Comparison of ENCODE assay signal across 29 cellular contexts in the genomic region with DNA sequence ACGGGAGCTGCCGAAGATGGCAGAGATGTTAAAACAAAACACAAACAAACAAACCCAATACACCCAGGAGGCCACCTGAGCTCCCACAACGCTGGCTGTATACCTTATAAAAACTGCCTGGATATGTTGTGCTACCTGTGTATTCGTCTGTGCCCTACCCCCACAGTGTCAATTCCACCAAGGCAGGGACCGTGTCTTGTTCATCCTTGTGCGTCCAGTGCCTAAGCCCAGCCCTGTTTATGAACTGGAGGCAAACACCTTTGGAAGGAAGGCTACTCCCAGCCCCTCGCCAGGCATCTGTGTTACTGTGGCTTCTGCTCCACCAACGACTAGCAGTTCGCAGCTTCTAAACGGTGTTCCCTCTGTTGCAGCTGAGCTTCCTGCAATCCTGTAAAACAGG.
"Had no signal": no experiment of that assay in that cellular context is flagged by ENCODE, and none has a peak within 500 bp of the region (broad histone marks: within the 10 kb centered on the region; RNA-seq: fewer than 3 reads in every experiment).

No MANE protein-coding gene starts in this region.

- DNase-seq: activated CD4-positive, alpha-beta memory T cell treated with anti-CD3 and anti-CD28 coated beads for 36 hours; activated CD4-positive, alpha-beta T cell treated with anti-CD3 and anti-CD28 coated beads for 36 hours; activated CD4-positive, alpha-beta T cell treated with anti-CD3 and anti-CD28 coated beads, Interleukin-2, amount 10 ng/mL, durations not matched to agents 24 days and 14 days; activated CD4-positive, CD25-positive, alpha-beta regulatory T cell; activated CD4-positive, CD25-positive, alpha-beta regulatory T cell treated with anti-CD3 and anti-CD28 coated beads, Interleukin-2, amount 50 U/mL, for 72 hours; activated CD8-positive, alpha-beta memory T cell treated with anti-CD3 and anti-CD28 coated beads, Interleukin-2, amount 10 ng/mL, durations not matched to agents 7 days and 5 days; activated CD8-positive, alpha-beta memory T cell treated with anti-CD3 and anti-CD28 coated beads, Interleukin-2, amount 50 U/mL, for 4 hours; activated CD8-positive, alpha-beta T cell treated with anti-CD3 and anti-CD28 coated beads, Interleukin-2, amount 10 ng/mL, durations not matched to agents 7 days and 5 days; activated effector memory CD4-positive, alpha-beta T cell treated with anti-CD3 and anti-CD28 coated beads, Interleukin-2, amount 50 U/mL, for 16 hours; activated naive CD4-positive, alpha-beta T cell treated with anti-CD3 and anti-CD28 coated beads, Interleukin-2, amount 10 ng/mL, durations not matched to agents 7 days and 5 days; activated naive CD8-positive, alpha-beta T cell treated with anti-CD3 and anti-CD28 coated beads, Interleukin-2, amount 10 ng/mL, durations not matched to agents 7 days and 5 days; activated T-cell treated with anti-CD3 and anti-CD28 coated beads, Interleukin-2, amount 50 U/mL, for 1 hour; activated T-cell treated with anti-CD3 and anti-CD28 coated beads, Interleukin-2, amount 50 U/mL, for 48 hours; amniotic stem cell; anterior cingulate cortex; brain microvascular endothelial cell; dorsolateral prefrontal cortex; effector memory CD4-positive, alpha-beta T cell; endodermal cell; foreskin fibroblast; glutamatergic neuron; T-helper 2 cell had no signal

- H3K27ac ChIP-seq: brain microvascular endothelial cell, coronary artery, dorsolateral prefrontal cortex had no signal

- H3K36me3 Mint-ChIP-seq: activated CD4-positive, alpha-beta memory T cell treated with anti-CD3 and anti-CD28 coated beads for 36 hours; activated CD8-positive, alpha-beta memory T cell treated with anti-CD3 and anti-CD28 coated beads, Interleukin-2, amount 10 ng/mL, durations not matched to agents 7 days and 5 days; activated naive CD4-positive, alpha-beta T cell treated with anti-CD3 and anti-CD28 coated beads, Interleukin-2, amount 10 ng/mL, durations not matched to agents 7 days and 5 days; activated naive CD4-positive, alpha-beta T cell treated with anti-CD3 and anti-CD28 coated beads, Interleukin-2, amount 50 U/mL, for 72 hours; activated naive CD8-positive, alpha-beta T cell treated with anti-CD3 and anti-CD28 coated beads, Interleukin-2, amount 10 ng/mL, durations not matched to agents 7 days and 5 days had no signal

- H3K36me3 ChIP-seq: brain microvascular endothelial cell had no signal

- ATAC-seq: activated CD4-positive, alpha-beta T cell treated with anti-CD3 and anti-CD28 coated beads for 36 hours; activated CD8-positive, alpha-beta memory T cell treated with anti-CD3 and anti-CD28 coated beads, Interleukin-2, amount 10 ng/mL, durations not matched to agents 7 days and 5 days; activated CD8-positive, alpha-beta T cell treated with anti-CD3 and anti-CD28 coated beads, Interleukin-2, amount 10 ng/mL, durations not matched to agents 7 days and 5 days; activated naive CD4-positive, alpha-beta T cell treated with anti-CD3 and anti-CD28 coated beads, Interleukin-2, amount 50 U/mL, for 72 hours; esophagus mucosa had no signal

- H3K4me3 Mint-ChIP-seq: activated CD4-positive, alpha-beta memory T cell treated with anti-CD3 and anti-CD28 coated beads for 36 hours; activated CD4-positive, alpha-beta T cell treated with anti-CD3 and anti-CD28 coated beads for 36 hours; activated CD4-positive, alpha-beta T cell treated with anti-CD3 and anti-CD28 coated beads, Interleukin-2, amount 10 ng/mL, durations not matched to agents 24 days and 14 days; activated CD8-positive, alpha-beta memory T cell treated with anti-CD3 and anti-CD28 coated beads, Interleukin-2, amount 10 ng/mL, durations not matched to agents 7 days and 5 days; activated CD8-positive, alpha-beta T cell treated with anti-CD3 and anti-CD28 coated beads, Interleukin-2, amount 10 ng/mL, durations not matched to agents 7 days and 5 days; activated naive CD4-positive, alpha-beta T cell treated with anti-CD3 and anti-CD28 coated beads, Interleukin-2, amount 10 ng/mL, durations not matched to agents 7 days and 5 days; activated naive CD8-positive, alpha-beta T cell treated with anti-CD3 and anti-CD28 coated beads, Interleukin-2, amount 10 ng/mL, durations not matched to agents 7 days and 5 days; activated T-helper 1 cell treated with anti-CD3 and anti-CD28 coated beads, Interleukin-12 subunit alpha, Interleukin-12 subunit beta, Interleukin-2, Interleukin-4 antibody, amounts not matched to agents 30 ng/mL and 10 ng/mL and 1 ng/mL, durations not matched to agents 14 hours and 24 hours and 36 hours; central memory CD8-positive, alpha-beta T cell; dendritic cell treated with granulocyte-macrophage colony-stimulating factor and Interleukin-4, amounts not matched to agents 40 ng/mL and 50 ng/mL, for 4 days; endodermal cell had no signal

- H3K27ac Mint-ChIP-seq: activated CD4-positive, alpha-beta memory T cell treated with anti-CD3 and anti-CD28 coated beads for 36 hours; activated CD4-positive, alpha-beta T cell treated with anti-CD3 and anti-CD28 coated beads for 36 hours; activated CD4-positive, alpha-beta T cell treated with anti-CD3 and anti-CD28 coated beads, Interleukin-2, amount 10 ng/mL, durations not matched to agents 24 days and 14 days; activated CD8-positive, alpha-beta memory T cell treated with anti-CD3 and anti-CD28 coated beads, Interleukin-2, amount 10 ng/mL, durations not matched to agents 7 days and 5 days; activated CD8-positive, alpha-beta T cell treated with anti-CD3 and anti-CD28 coated beads, Interleukin-2, amount 10 ng/mL, durations not matched to agents 7 days and 5 days; activated naive CD4-positive, alpha-beta T cell treated with anti-CD3 and anti-CD28 coated beads, Interleukin-2, amount 10 ng/mL, durations not matched to agents 7 days and 5 days; activated naive CD4-positive, alpha-beta T cell treated with anti-CD3 and anti-CD28 coated beads, Interleukin-2, amount 50 U/mL, for 72 hours; activated naive CD8-positive, alpha-beta T cell treated with anti-CD3 and anti-CD28 coated beads, Interleukin-2, amount 10 ng/mL, durations not matched to agents 7 days and 5 days; activated T-helper 1 cell treated with anti-CD3 and anti-CD28 coated beads, Interleukin-12 subunit alpha, Interleukin-12 subunit beta, Interleukin-2, Interleukin-4 antibody, amounts not matched to agents 30 ng/mL and 10 ng/mL and 1 ng/mL, durations not matched to agents 14 hours and 24 hours and 36 hours; activated T-helper 2 cell treated with anti-CD3 and anti-CD28 coated beads, Interferon-gamma antibody, Interleukin-2, Interleukin-4, amounts not matched to agents 10 μg/mL and 5 μg/mL and 100 μg/mL, durations not matched to agents 14 hours and 24 hours and 36 hours; dendritic cell treated with granulocyte-macrophage colony-stimulating factor and Interleukin-4, amounts not matched to agents 40 ng/mL and 50 ng/mL, for 4 days; endodermal cell had no signal

- H3K9me3 Mint-ChIP-seq: activated CD4-positive, alpha-beta memory T cell treated with anti-CD3 and anti-CD28 coated beads for 36 hours; activated CD4-positive, alpha-beta T cell treated with anti-CD3 and anti-CD28 coated beads, Interleukin-2, amount 10 ng/mL, durations not matched to agents 24 days and 14 days; activated naive CD4-positive, alpha-beta T cell treated with anti-CD3 and anti-CD28 coated beads, Interleukin-2, amount 10 ng/mL, durations not matched to agents 7 days and 5 days; activated naive CD4-positive, alpha-beta T cell treated with anti-CD3 and anti-CD28 coated beads, Interleukin-2, amount 50 U/mL, for 72 hours; activated naive CD8-positive, alpha-beta T cell treated with anti-CD3 and anti-CD28 coated beads, Interleukin-2, amount 10 ng/mL, durations not matched to agents 7 days and 5 days; activated T-helper 1 cell treated with anti-CD3 and anti-CD28 coated beads, Interleukin-12 subunit alpha, Interleukin-12 subunit beta, Interleukin-2, Interleukin-4 antibody, amounts not matched to agents 30 ng/mL and 10 ng/mL and 1 ng/mL, durations not matched to agents 14 hours and 24 hours and 36 hours; activated T-helper 2 cell treated with anti-CD3 and anti-CD28 coated beads, Interferon-gamma antibody, Interleukin-2, Interleukin-4, amounts not matched to agents 10 μg/mL and 5 μg/mL and 100 μg/mL, durations not matched to agents 14 hours and 24 hours and 36 hours; central memory CD8-positive, alpha-beta T cell; dendritic cell treated with granulocyte-macrophage colony-stimulating factor and Interleukin-4, amounts not matched to agents 40 ng/mL and 50 ng/mL, for 4 days; endodermal cell had no signal

- H3K4me3 ChIP-seq: coronary artery, dorsolateral prefrontal cortex had no signal

- H3K27me3 ChIP-seq: brain microvascular endothelial cell had no signal
